In genomic region chrX:25701876-25702275, GRCh38 we compare ENCODE assay signal across 35 cellular contexts.
DNase-seq lines count a peak whose midpoint lies in the region; ATAC-seq, FAIRE-seq and TF ChIP-seq lines count a peak whose summit lies in the region.
"Had no signal": no experiment of that assay in that cellular context is flagged by ENCODE, and none has a peak within 500 bp of the region (broad histone marks: within the 10 kb centered on the region; RNA-seq: fewer than 3 reads in every experiment).

No MANE protein-coding gene starts in this region.

- no peak overlapping the region for H2BK15ac ChIP-seq in IMR-90 (ENCODE audit: low read depth, low read length)

- H4K5ac ChIP-seq in IMR-90 (ENCODE audit: low read depth, low read length), result no peak overlapping the region

- no peak overlapping the region for H3K14ac ChIP-seq in IMR-90 (replicated peaks; ENCODE audit: low read depth, low read length)

- BruUV-seq in HepG2 (replicated peaks; lab: Mats Ljungman, UMichigan) (no TSS peak), IMR-90 (replicated peaks; lab: Mats Ljungman, UMichigan) (no TSS peak), K562 (replicated peaks; lab: Mats Ljungman, UMichigan) (no TSS peak)

- POLR2A ChIA-PET in HepG2 (lab: Yijun Ruan, JAX), result no interaction called here
- POLR2A ChIA-PET in IMR-90 (lab: Charles Lee; ENCODE audit: unreplicated experiment), result no interaction called here
- POLR2A ChIA-PET in K562 (lab: Yijun Ruan, JAX), result no interaction called here

- no peaks in the 10 kb centered on the region for H4K20me1 ChIP-seq in HepG2 (ENCODE audit: insufficient read depth, low read length)
- no peaks in the 10 kb centered on the region for H4K20me1 ChIP-seq in IMR-90 (ENCODE audit: insufficient read depth, low read length)
- no peaks in the 10 kb centered on the region for H4K20me1 ChIP-seq in K562 (replicated peaks; ENCODE audit: control insufficient read depth, insufficient read depth, low read length)
- H4K20me1 ChIP-seq: BLaER1; BLaER1 treated with 17β-estradiol and CSF1 and Interleukin-3, amounts not matched to agents 10 nM and 100 nM had no signal

- H4K91ac ChIP-seq in IMR-90 (ENCODE audit: insufficient read depth, low read depth, low read length), result no peak overlapping the region

- H3K79me2 ChIP-seq in HepG2 (ENCODE audit: insufficient read depth, low read length) (no peaks in the 10 kb centered on the region), K562 (ENCODE audit: control insufficient read depth, insufficient read depth, low read length) (no peaks in the 10 kb centered on the region)

- FAIRE-seq in HepG2 (lab: Jason Lieb, UNC) (no peak), HTR-8/SVneo (lab: Jason Lieb, UNC) (peak; percentile 28), K562 (lab: Jason Lieb, UNC) (no peak)
- FAIRE-seq: A204.1, A549, D721Med had no signal

- H3K4me3 ChIP-seq in HepG2 (replicated peaks in 1 of 3; ENCODE audit: insufficient read depth in 1 of 3, low read depth in 2 of 3, low read length in 3 of 3), result no peak overlapping the region
- H3K4me3 ChIP-seq in right lobe of liver, result no peak overlapping the region
- no peak overlapping the region for H3K4me3 ChIP-seq in IMR-90 (ENCODE audit: insufficient read depth, low read depth, low read length)
- H3K4me3 ChIP-seq in K562, result no peak overlapping the region
- no peak overlapping the region for H3K4me3 ChIP-seq in effector memory CD4-positive, alpha-beta T cell (ENCODE audit: insufficient read depth, low read depth, low read length, poor library complexity, severe bottlenecking)
- H3K4me3 ChIP-seq: A549; BLaER1; BLaER1 treated with 17β-estradiol and CSF1 and Interleukin-3, amounts not matched to agents 10 nM and 100 nM had no signal

- intact Hi-C loops in HepG2 (cut with micrococcal nuclease; ENCODE audit: unreplicated experiment) (no loop called here), right lobe of liver (cut with DNase I) (no loop called here), IMR-90 (cut with micrococcal nuclease) (no loop called here), K562 (cut with micrococcal nuclease) (no loop called here)

- H3K23ac ChIP-seq in IMR-90 (ENCODE audit: low read depth, low read length), result no peak overlapping the region

- H2BK20ac ChIP-seq in IMR-90 (ENCODE audit: low read depth, low read length), result no peak overlapping the region

- no peak overlapping the region for H2BK120ac ChIP-seq in IMR-90 (ENCODE audit: low read depth, low read length)

- H3K56ac ChIP-seq in IMR-90 (ENCODE audit: extremely low read depth, insufficient read depth, low read length), result no peak overlapping the region

- H3K27ac ChIP-seq in HepG2 (ENCODE audit: extremely low read length, insufficient read depth, low read length) (no peak overlapping the region), right lobe of liver (no peak overlapping the region), IMR-90 (ENCODE audit: insufficient read depth, low read length) (no peak overlapping the region), K562 (ENCODE audit: extremely low read depth, low read depth, low read length) (no peak overlapping the region)
- H3K27ac ChIP-seq in effector memory CD4-positive, alpha-beta T cell (ENCODE audit: insufficient read depth, low read length, poor library complexity, severe bottlenecking), result no peak overlapping the region
- H3K27ac ChIP-seq: 22Rv1; A549; BLaER1; BLaER1 treated with 17β-estradiol and CSF1 and Interleukin-3, amounts not matched to agents 10 nM and 100 nM; C4-2B had no signal

- DNase-seq in HepG2 (ENCODE audit: low spot score) (no peak), right lobe of liver (no peak), HTR-8/SVneo (ENCODE audit: insufficient read length, low spot score) (no peak), IMR-90 (no peak), K562 (ENCODE audit: extremely low read depth in 1 of 4, low spot score in 3 of 4) (no peak)
- no peak for DNase-seq in activated T-cell treated with anti-CD3 and anti-CD28 coated beads, Interleukin-2, amount 50 U/mL, for 1 hour
- no peak for DNase-seq in effector memory CD4-positive, alpha-beta T cell
- DNase-seq in activated CD4-positive, alpha-beta T cell treated with anti-CD3 and anti-CD28 coated beads for 1 hour, result no peak
- DNase-seq: 8988T; ACHN; AML-193; BE2C; C1 segment of cervical spinal cord; Caco-2; Calu3; CD4-positive, alpha-beta memory T cell; CD4-positive, alpha-beta T cell; CD4-positive, CD25-positive, alpha-beta regulatory T cell; CD8-positive, alpha-beta memory T cell; CD8-positive, alpha-beta T cell; COR-L47; DMS 273 treated with DMSO at 0.1 percent for 48 hours; DMS153; DMS53; DMS79; DMS79 treated with DMSO at 0.1 percent for 48 hours; DND-41; EL had no signal

- no peaks in the 10 kb centered on the region for H3K36me3 ChIP-seq in HepG2 (replicated peaks in 1 of 2; ENCODE audit: control insufficient read depth in 1 of 2, insufficient read depth in 2 of 2, low read length in 2 of 2)
- H3K36me3 ChIP-seq in right lobe of liver, result no peaks in the 10 kb centered on the region
- no peaks in the 10 kb centered on the region for H3K36me3 ChIP-seq in IMR-90 (ENCODE audit: control insufficient read depth, insufficient read depth, low read length)
- H3K36me3 ChIP-seq in K562 (ENCODE audit: control insufficient read depth, insufficient read depth, low read length), result no peaks in the 10 kb centered on the region
- H3K36me3 ChIP-seq in effector memory CD4-positive, alpha-beta T cell (ENCODE audit: control insufficient read depth, insufficient read depth, low read length), result no peaks in the 10 kb centered on the region
- H3K36me3 ChIP-seq: BE2C; BLaER1; BLaER1 treated with 17β-estradiol and CSF1 and Interleukin-3, amounts not matched to agents 10 nM and 100 nM had no signal

- no peak overlapping the region for H2AK5ac ChIP-seq in IMR-90 (ENCODE audit: low read depth, low read length)

- no peak overlapping the region for H2AK9ac ChIP-seq in IMR-90 (replicated peaks; ENCODE audit: low read depth, low read length, poor library complexity)

- H3K27me3 ChIP-seq in HepG2 (ENCODE audit: control insufficient read depth in 1 of 2, insufficient read depth in 2 of 2, low read length in 2 of 2) (no peaks in the 10 kb centered on the region), right lobe of liver (no peaks in the 10 kb centered on the region), IMR-90 (ENCODE audit: control insufficient read depth, insufficient read depth, low read length) (no peaks in the 10 kb centered on the region), K562 (ENCODE audit: control insufficient read depth in 2 of 2, insufficient read depth in 2 of 2, low read length in 2 of 2) (no peaks in the 10 kb centered on the region)
- H3K27me3 ChIP-seq in effector memory CD4-positive, alpha-beta T cell (replicated peaks; ENCODE audit: control insufficient read depth, insufficient read depth, low read length, poor library complexity, severe bottlenecking), result no peaks in the 10 kb centered on the region
- H3K27me3 ChIP-seq: BE2C had no signal

- TF ChIP-seq POLR2A in HepG2 (IDR thresholded peaks at IDR 0.05; ENCODE audit: insufficient read depth in 1 of 2, low read depth in 2 of 2, low read length in 2 of 2) (no peak), right lobe of liver (IDR thresholded peaks at IDR 0.05) (no peak), IMR-90 (IDR thresholded peaks at IDR 0.05; ENCODE audit: low read depth, low read length) (no peak), K562 (conservative IDR thresholded peaks at IDR 0.05) (no peak)

- in situ Hi-C loops in HepG2 (cut with HindIII; ENCODE audit: extremely low pct_ligation_motif_present, low pct_unique_long_range_greater_than_20kb) (no loop called here), IMR-90 (cut with MboI; ENCODE audit: low sequenced_read_pairs) (no loop called here), K562 (cut with MboI) (no loop called here)

- H3K4me2 ChIP-seq in HepG2 (ENCODE audit: low read depth, low read length) (no peak overlapping the region), IMR-90 (ENCODE audit: low read depth, low read length) (no peak overlapping the region), K562 (ENCODE audit: insufficient read depth, low read length) (no peak overlapping the region)
- H3K4me2 ChIP-seq: A549; BLaER1; BLaER1 treated with 17β-estradiol and CSF1 and Interleukin-3, amounts not matched to agents 10 nM and 100 nM had no signal

- no peaks in the 10 kb centered on the region for H3K79me1 ChIP-seq in IMR-90 (ENCODE audit: low read depth in 1 of 2, low read length in 2 of 2)

- no peak overlapping the region for H3K4ac ChIP-seq in IMR-90 (ENCODE audit: low read depth, low read length)

- dilution Hi-C loops in IMR-90 (cut with HindIII; ENCODE audit: low sequenced_read_pairs, unreplicated experiment), result no loop called here

- H3K18ac ChIP-seq in IMR-90 (ENCODE audit: low read depth, low read length), result no peak overlapping the region

- H4K8ac ChIP-seq in IMR-90 (ENCODE audit: low read depth in 2 of 2, low read length in 2 of 2), result no peak overlapping the region

- no peak for ATAC-seq in HepG2
- no peak for ATAC-seq in right lobe of liver
- no peak for ATAC-seq in IMR-90 (ENCODE audit: low read depth)
- ATAC-seq in K562, result no peak
- ATAC-seq: A549; CD8-positive, alpha-beta T cell had no signal

- no peak overlapping the region for H2BK5ac ChIP-seq in IMR-90 (ENCODE audit: low read depth, low read length, poor library complexity, severe bottlenecking)

- H3K9me3 ChIP-seq in HepG2 (ENCODE audit: low read length) (no peaks in the 10 kb centered on the region), right lobe of liver (no peaks in the 10 kb centered on the region), IMR-90 (ENCODE audit: control insufficient read depth, insufficient read depth, low read length) (no peaks in the 10 kb centered on the region), K562 (replicated peaks; ENCODE audit: control insufficient read depth, insufficient read depth, low read depth, low read length) (no peaks in the 10 kb centered on the region)
- no peaks in the 10 kb centered on the region for H3K9me3 ChIP-seq in effector memory CD4-positive, alpha-beta T cell (ENCODE audit: control insufficient read depth, low read length)
- H3K9me3 ChIP-seq: A549, BE2C, Caco-2 had no signal

- CTCF ChIA-PET in HepG2 (lab: Yijun Ruan, JAX; ENCODE audit: low intra/inter-chr PET ratio, low total read pairs) (no interaction called here), IMR-90 (lab: Yijun Ruan, JAX) (no interaction called here), K562 (lab: Yijun Ruan, JAX; ENCODE audit: low intra/inter-chr PET ratio) (no interaction called here)

- TF ChIP-seq RAD21 in HepG2 (CRISPR knock-in tag; IDR thresholded peaks at IDR 0.05) (no peak), IMR-90 (IDR thresholded peaks at IDR 0.05; ENCODE audit: low read length) (no peak), K562 (CRISPR knock-in tag; conservative IDR thresholded peaks at IDR 0.05 in 1 of 2, IDR thresholded peaks at IDR 0.05 in 1 of 2) (no peak)

- no peaks in the 10 kb centered on the region for H3K9me1 ChIP-seq in IMR-90 (ENCODE audit: insufficient read depth, low read length)
- H3K9me1 ChIP-seq in K562 (ENCODE audit: control insufficient read depth, insufficient read depth, low read length), result no peaks in the 10 kb centered on the region

- H3K9ac ChIP-seq in HepG2 (ENCODE audit: insufficient read depth, low read depth, low read length), result no peak overlapping the region
- H3K9ac ChIP-seq in IMR-90 (ENCODE audit: low read depth, low read length), result no peak overlapping the region
- H3K9ac ChIP-seq in K562 (ENCODE audit: insufficient read depth in 1 of 2, low read depth in 2 of 2, low read length in 2 of 2), result no peak overlapping the region
- H3K9ac ChIP-seq: BLaER1; BLaER1 treated with 17β-estradiol and CSF1 and Interleukin-3, amounts not matched to agents 10 nM and 100 nM had no signal

- TF ChIP-seq CTCF in HepG2 (CRISPR knock-in tag; IDR thresholded peaks at IDR 0.05) (no peak), right lobe of liver (IDR thresholded peaks at IDR 0.05) (no peak), IMR-90 (conservative IDR thresholded peaks at IDR 0.05; ENCODE audit: low read depth, low read length) (no peak), K562 (IDR thresholded peaks at IDR 0.05 in 2 of 3, conservative IDR thresholded peaks at IDR 0.05 in 1 of 3; ENCODE audit: insufficient read depth in 2 of 3, low read depth in 1 of 3, low read length in 3 of 3) (no peak)

- 0% methylated on average over 1 of the region's 1 CpG for WGBS in HepG2 (ENCODE audit: low lambda C conversion rate)
- 50% methylated on average over 1 of the region's 1 CpG for WGBS in right lobe of liver (ENCODE audit: insufficient coverage, low coverage, low lambda C conversion rate, missing lambda C conversion rate)
- no CpG with 5 or more reads among the region's 1 CpG for WGBS in IMR-90 (ENCODE audit: extremely low coverage in 2 of 2, insufficient read length in 1 of 2), 2 experiments
- 0% methylated on average over 1 of the region's 1 CpG for WGBS in K562 (ENCODE audit: insufficient coverage, low coverage, missing lambda C conversion rate)

- no peak for TF ChIP-seq EP300 in HepG2 (IDR thresholded peaks at IDR 0.05; ENCODE audit: low read depth in 2 of 2, low read length in 2 of 2)
- no peak for TF ChIP-seq EP300 in HepG2 (CRISPR knock-in tag; IDR thresholded peaks at IDR 0.05; ENCODE audit: borderline replicate concordance)
- no peak for TF ChIP-seq EP300 in K562 (IDR thresholded peaks at IDR 0.05; ENCODE audit: low read length)

- H3K4me1 ChIP-seq in HepG2 (ENCODE audit: insufficient read depth, low read length) (no peaks in the 10 kb centered on the region), right lobe of liver (no peaks in the 10 kb centered on the region), IMR-90 (ENCODE audit: control insufficient read depth, insufficient read depth, low read length) (no peaks in the 10 kb centered on the region), K562 (replicated peaks in 1 of 2; ENCODE audit: control insufficient read depth in 2 of 2, insufficient read depth in 2 of 2, low read length in 2 of 2) (no peaks in the 10 kb centered on the region)
- H3K4me1 ChIP-seq in effector memory CD4-positive, alpha-beta T cell (ENCODE audit: control insufficient read depth, insufficient read depth, low read length, poor library complexity, severe bottlenecking), result no peaks in the 10 kb centered on the region
- H3K4me1 ChIP-seq: A549; BE2C; BLaER1; BLaER1 treated with 17β-estradiol and CSF1 and Interleukin-3, amounts not matched to agents 10 nM and 100 nM; Caco-2 had no signal

- H2AFZ ChIP-seq in HepG2 (ENCODE audit: low read length), result no peak overlapping the region
- no peak overlapping the region for H2AFZ ChIP-seq in IMR-90 (replicated peaks; ENCODE audit: low read length, poor library complexity)
- no peak overlapping the region for H2AFZ ChIP-seq in K562 (ENCODE audit: low read depth, low read length)

Comparison
In these comparisons a context has a peak if more than half of its experiments do, and no peak if none do; other contexts are left out.
1. Of the 241 proteins assayed by ChIP-seq in both HepG2 and K562: peak only in HepG2: none; only in K562: none; in both: CEBPB; in neither: 240.